In the genomic region with DNA sequence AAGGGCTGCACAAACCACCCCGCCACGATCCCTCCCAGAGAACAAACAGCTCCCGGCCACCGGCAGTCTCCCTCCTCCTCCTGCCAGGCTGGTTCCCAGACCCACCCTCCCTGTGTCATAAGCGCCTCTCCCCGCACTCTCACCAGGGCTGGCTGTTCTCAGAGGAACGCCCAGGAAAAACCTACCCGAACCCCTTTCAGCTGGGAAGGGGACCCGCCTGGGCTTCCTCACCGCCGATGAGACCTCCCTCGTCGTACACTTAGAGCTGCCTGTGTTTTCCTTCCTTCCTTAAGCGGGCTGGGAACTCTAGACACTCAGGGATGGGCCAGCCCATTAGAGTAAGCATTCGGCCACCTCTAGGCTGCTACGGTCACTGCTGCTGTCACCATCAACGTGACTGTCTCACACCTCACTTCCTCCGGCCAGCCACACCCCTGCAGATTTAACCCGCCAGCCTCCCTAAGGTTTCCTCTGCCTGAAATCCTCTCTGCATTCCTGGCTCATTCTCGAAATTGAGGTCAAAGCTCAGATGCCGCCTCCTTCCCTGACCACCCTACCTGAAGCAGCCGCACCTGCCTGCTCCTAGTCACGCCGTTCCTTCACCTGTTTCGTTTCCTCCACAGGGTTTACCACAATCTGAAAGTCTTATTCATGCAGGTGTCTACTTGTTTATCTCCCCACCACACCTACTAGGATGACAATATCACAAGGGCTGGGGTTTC, we compare ENCODE assay signal across 8 cellular contexts. TPM values are rescaled to one million over a fixed set of nuclear protein-coding genes. Genes with fewer than 3 reads are reported as not detected.
DNase-seq lines count a peak whose midpoint lies in the region; ATAC-seq and TF ChIP-seq lines count a peak whose summit lies in the region.

No MANE protein-coding gene starts in this region.

- H3K4me3 Mint-ChIP-seq in activated T-cell treated with anti-CD3 and anti-CD28 coated beads, Interleukin-2, amount 50 U/mL, for 24 hours = peak overlapping the region; percentile 14
- H3K4me3 Mint-ChIP-seq in HFFc6 = no peak overlapping the region

- in situ Hi-C loops in Panc1 (cut with HindIII; ENCODE audit: low pct_unique_long_range_greater_than_20kb, low sequenced_read_pairs) = no loop called here

- H3K36me3 Mint-ChIP-seq in activated T-cell treated with anti-CD3 and anti-CD28 coated beads, Interleukin-2, amount 50 U/mL, for 24 hours (ENCODE audit: low read depth) = no peaks in the 10 kb centered on the region
- peaks cover 4% of the 10 kb centered on the region; the same call in 1 of the 2 replicates for H3K36me3 Mint-ChIP-seq in HFFc6 (ENCODE audit: low read depth)

- no peak for DNase-seq in activated T-cell treated with anti-CD3 and anti-CD28 coated beads, Interleukin-2, amount 50 U/mL, for 24 hours
- DNase-seq in activated T-cell treated with anti-CD3 and anti-CD28 coated beads for 4 hours (no peak), Panc1 (ENCODE audit: low read depth, low spot score) (no peak), foreskin fibroblast (peak; percentile 12 to 57), prostate gland (ENCODE audit: low spot score) (peak; percentile 77), HFFc6 (no peak)

- H3K36me3 ChIP-seq in Panc1 (ENCODE audit: control insufficient read depth, insufficient read depth, low read length) (no peaks in the 10 kb centered on the region), prostate gland (no peaks in the 10 kb centered on the region)

- ATAC-seq in Panc1 = peak; percentile 86
- no peak for ATAC-seq in GM18868 (IDR thresholded peaks at IDR 0.05; ENCODE audit: unreplicated experiment)
- no peak for ATAC-seq in GM19351 (IDR thresholded peaks at IDR 0.05; ENCODE audit: unreplicated experiment)

- TF ChIP-seq POLR2A in prostate gland (IDR thresholded peaks at IDR 0.05) = peak; percentile 66

- POLR2A ChIA-PET in Panc1 (lab: Charles Lee) = interaction anchor here (0.6 kb wide), 2 partner anchors 72 to 325 kb away, joined by 4 to 7 read pairs; no protein-coding TSS in a partner anchor

- H3K9me3 Mint-ChIP-seq in activated T-cell treated with anti-CD3 and anti-CD28 coated beads, Interleukin-2, amount 50 U/mL, for 24 hours = no peaks in the 10 kb centered on the region
- H3K9me3 Mint-ChIP-seq in HFFc6 = no peaks in the 10 kb centered on the region

- H3K4me1 Mint-ChIP-seq in activated T-cell treated with anti-CD3 and anti-CD28 coated beads, Interleukin-2, amount 50 U/mL, for 24 hours (ENCODE audit: low read depth) = peaks cover 12% of the 10 kb centered on the region
- H3K4me1 Mint-ChIP-seq in HFFc6 (ENCODE audit: low read depth) = peaks cover 15% of the 10 kb centered on the region

- peaks cover 71% of the 10 kb centered on the region for H3K27me3 Mint-ChIP-seq in activated T-cell treated with anti-CD3 and anti-CD28 coated beads, Interleukin-2, amount 50 U/mL, for 24 hours
- H3K27me3 Mint-ChIP-seq in HFFc6 (ENCODE audit: insufficient read depth) = peaks cover 21% of the 10 kb centered on the region

- H3K9me3 ChIP-seq in Panc1 (ENCODE audit: control insufficient read depth, insufficient read depth, low read depth, low read length) = no peaks in the 10 kb centered on the region
- no peaks in the 10 kb centered on the region for H3K9me3 ChIP-seq in prostate gland

- BruUV-seq in Panc1 (replicated peaks; lab: Mats Ljungman, UMichigan) = no TSS peak

- peak overlapping the region; percentile 32 for H3K27ac ChIP-seq in Panc1 (ENCODE audit: low read length)
- peak overlapping the region; percentile 86 to 90 for H3K27ac ChIP-seq in prostate gland

- no peak for TF ChIP-seq CTCF in Panc1 (IDR thresholded peaks at IDR 0.05)
- TF ChIP-seq CTCF in foreskin fibroblast (IDR thresholded peaks at IDR 0.05; ENCODE audit: low read depth, low read length) = no peak
- TF ChIP-seq CTCF in prostate gland (IDR thresholded peaks at IDR 0.05) = peak in 2 of 4 experiments; percentile 11 to 23
- no peak for TF ChIP-seq CTCF in HFFc6 (IDR thresholded peaks at IDR 0.05)

- H3K27ac Mint-ChIP-seq in activated T-cell treated with anti-CD3 and anti-CD28 coated beads, Interleukin-2, amount 50 U/mL, for 24 hours = no peak overlapping the region
- no peak overlapping the region for H3K27ac Mint-ChIP-seq in HFFc6

- intact Hi-C loops in Panc1 (cut with micrococcal nuclease; ENCODE audit: unreplicated experiment) = no loop called here
- intact Hi-C loops in prostate gland (cut with DNase I) = no loop called here

- WGBS in prostate gland = 4% methylated on average over 25 of the region's 25 CpGs

- H3K4me1 ChIP-seq in Panc1 (ENCODE audit: control insufficient read depth, insufficient read depth, low read length) (peaks cover 27% of the 10 kb centered on the region), prostate gland (replicated peaks) (no peaks in the 10 kb centered on the region)

- H3K27me3 ChIP-seq in Panc1 (ENCODE audit: control insufficient read depth, insufficient read depth, low read length) (no peaks in the 10 kb centered on the region), prostate gland (replicated peaks; ENCODE audit: insufficient read depth) (no peaks in the 10 kb centered on the region)

- CTCF ChIA-PET in Panc1 (lab: Charles Lee) = interaction anchor here (0.6 kb wide), 2 partner anchors 397 to 400 kb away, joined by 7 read pairs; no protein-coding TSS in a partner anchor

- H3K4me3 ChIP-seq in Panc1 (ENCODE audit: low read depth in 2 of 2, low read length in 2 of 2) (peak overlapping the region; percentile 28 to 84), foreskin fibroblast (ENCODE audit: low read depth in 1 of 2, low read length in 2 of 2) (peak overlapping the region in 1 of 2 donors; percentile 15), prostate gland (peak overlapping the region; percentile 22 to 35)

RNA-seq across cellular contexts. Expression of gene RDH13, which starts 6.3 kb away (rescaled TPM):
- total RNA-seq in Panc1 (2021; ENCODE audit: unreplicated experiment) = 37.8 TPM
- polyA plus RNA-seq in Panc1 (2012; ENCODE audit: insufficient read length) = 33.0 TPM
- 10 to 100 TPM; 29.8 to 32.8 TPM for total RNA-seq in prostate gland
- total RNA-seq in HFFc6 (2021; fragmentation: NEBNext Ultra II Directional; extraction: Animal tissue kit (Norgen Biotek cat#: 25700)) = 1 to 10 TPM; 2.4 to 3.3 (median 2.8) TPM

RNA-seq across cellular contexts. Expression of gene EPS8L1, which starts 6.4 kb away (rescaled TPM):
- total RNA-seq in Panc1 (2021; ENCODE audit: unreplicated experiment) (11.0 TPM), prostate gland (10 to 100 TPM; 36.8 to 62.8 TPM)
- polyA plus RNA-seq in Panc1 (2012; ENCODE audit: insufficient read length) = 27.5 TPM
- total RNA-seq in HFFc6 (2021; fragmentation: NEBNext Ultra II Directional; extraction: Animal tissue kit (Norgen Biotek cat#: 25700)) = under 1 TPM in 5 of 6 experiments, not detected in 1; 0.55 to 0.94 (median 0.64) TPM

RNA-seq across cellular contexts. Expression of gene GP6, which starts 31.2 kb away (rescaled TPM):
- total RNA-seq in Panc1 (2021; ENCODE audit: unreplicated experiment) (1.2 TPM), prostate gland (under 1 TPM; 0.23 to 0.27 TPM)
- polyA plus RNA-seq in Panc1 (2012; ENCODE audit: insufficient read length) = 0.57 TPM
- not detected for total RNA-seq in HFFc6 (2021; fragmentation: NEBNext Ultra II Directional; extraction: Animal tissue kit (Norgen Biotek cat#: 25700))

RNA-seq across cellular contexts. Expression of gene PPP1R12C, which starts 48.1 kb away (rescaled TPM):
- total RNA-seq in Panc1 (2021; ENCODE audit: unreplicated experiment) (158 TPM), prostate gland (100 to 1,000 TPM in 1 of 2 donors, 10 to 100 TPM in 1; 67.8 to 164 TPM)
- polyA plus RNA-seq in Panc1 (2012; ENCODE audit: insufficient read length) = 141 TPM
- total RNA-seq in HFFc6 (2021; fragmentation: NEBNext Ultra II Directional; extraction: Animal tissue kit (Norgen Biotek cat#: 25700)) = 10 to 100 TPM; 82.7 to 96.0 (median 91.9) TPM

Comparison
In these comparisons a context has a peak if more than half of its experiments do, and no peak if none do; other contexts are left out.
1. DNase-seq: peak in foreskin fibroblast (2 of 2) and prostate gland (single experiment); none in activated T-cell treated with anti-CD3 and anti-CD28 coated beads, Interleukin-2, amount 50 U/mL, for 24 hours (single experiment), activated T-cell treated with anti-CD3 and anti-CD28 coated beads for 4 hours (single experiment), Panc1 (single experiment) and HFFc6 (single experiment).